1 cellular context compared by ENCODE assay signal in the genomic region with DNA sequence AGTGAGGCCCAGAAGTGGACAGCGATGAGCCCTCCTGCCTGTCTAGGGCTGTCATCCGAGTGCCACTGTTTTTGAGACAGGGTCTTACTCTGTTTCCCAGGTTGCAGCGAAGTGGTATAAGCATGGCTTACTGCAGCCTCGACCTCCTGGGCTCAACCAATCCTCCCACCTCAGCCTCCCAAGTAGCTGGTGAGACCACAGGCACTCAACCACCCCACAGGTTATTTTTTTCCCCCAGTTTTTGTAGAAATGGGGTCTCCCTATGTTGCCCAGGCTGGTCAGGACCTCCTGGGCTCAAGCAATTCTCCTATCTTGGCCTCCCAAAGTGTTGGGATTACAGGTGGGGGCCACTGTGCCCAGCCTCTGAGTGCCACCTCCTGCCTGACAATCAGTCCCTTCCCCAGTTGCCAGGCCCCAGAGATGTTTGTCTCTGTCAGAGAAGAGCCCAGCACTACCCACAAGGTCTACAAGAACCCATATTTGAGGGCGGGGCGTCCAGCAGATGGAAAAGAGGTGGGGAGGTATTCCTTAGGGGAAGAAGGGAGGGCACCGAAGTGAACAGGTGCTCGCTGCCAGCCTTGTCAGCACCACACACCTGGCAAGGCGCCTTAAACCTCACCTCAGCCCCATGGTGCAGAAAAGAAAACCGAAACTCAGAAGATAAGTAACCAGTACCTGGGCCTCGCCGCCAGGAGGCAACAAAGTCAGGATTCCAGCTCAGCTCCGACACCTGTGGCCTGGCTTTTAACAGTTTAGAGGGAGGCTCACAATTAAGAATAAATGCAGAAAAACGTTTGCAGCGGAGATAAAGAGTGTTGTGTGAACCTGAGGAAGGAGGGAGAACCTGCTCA.
TF ChIP-seq lines count a peak whose summit lies in the region.

No MANE protein-coding gene starts in this region.

TF ChIP-seq in K562, 482 proteins besides CTCF, POLR2A, EP300 and RAD21 (continued from another document and continues in another):
- TF ChIP-seq, protein P1, sequence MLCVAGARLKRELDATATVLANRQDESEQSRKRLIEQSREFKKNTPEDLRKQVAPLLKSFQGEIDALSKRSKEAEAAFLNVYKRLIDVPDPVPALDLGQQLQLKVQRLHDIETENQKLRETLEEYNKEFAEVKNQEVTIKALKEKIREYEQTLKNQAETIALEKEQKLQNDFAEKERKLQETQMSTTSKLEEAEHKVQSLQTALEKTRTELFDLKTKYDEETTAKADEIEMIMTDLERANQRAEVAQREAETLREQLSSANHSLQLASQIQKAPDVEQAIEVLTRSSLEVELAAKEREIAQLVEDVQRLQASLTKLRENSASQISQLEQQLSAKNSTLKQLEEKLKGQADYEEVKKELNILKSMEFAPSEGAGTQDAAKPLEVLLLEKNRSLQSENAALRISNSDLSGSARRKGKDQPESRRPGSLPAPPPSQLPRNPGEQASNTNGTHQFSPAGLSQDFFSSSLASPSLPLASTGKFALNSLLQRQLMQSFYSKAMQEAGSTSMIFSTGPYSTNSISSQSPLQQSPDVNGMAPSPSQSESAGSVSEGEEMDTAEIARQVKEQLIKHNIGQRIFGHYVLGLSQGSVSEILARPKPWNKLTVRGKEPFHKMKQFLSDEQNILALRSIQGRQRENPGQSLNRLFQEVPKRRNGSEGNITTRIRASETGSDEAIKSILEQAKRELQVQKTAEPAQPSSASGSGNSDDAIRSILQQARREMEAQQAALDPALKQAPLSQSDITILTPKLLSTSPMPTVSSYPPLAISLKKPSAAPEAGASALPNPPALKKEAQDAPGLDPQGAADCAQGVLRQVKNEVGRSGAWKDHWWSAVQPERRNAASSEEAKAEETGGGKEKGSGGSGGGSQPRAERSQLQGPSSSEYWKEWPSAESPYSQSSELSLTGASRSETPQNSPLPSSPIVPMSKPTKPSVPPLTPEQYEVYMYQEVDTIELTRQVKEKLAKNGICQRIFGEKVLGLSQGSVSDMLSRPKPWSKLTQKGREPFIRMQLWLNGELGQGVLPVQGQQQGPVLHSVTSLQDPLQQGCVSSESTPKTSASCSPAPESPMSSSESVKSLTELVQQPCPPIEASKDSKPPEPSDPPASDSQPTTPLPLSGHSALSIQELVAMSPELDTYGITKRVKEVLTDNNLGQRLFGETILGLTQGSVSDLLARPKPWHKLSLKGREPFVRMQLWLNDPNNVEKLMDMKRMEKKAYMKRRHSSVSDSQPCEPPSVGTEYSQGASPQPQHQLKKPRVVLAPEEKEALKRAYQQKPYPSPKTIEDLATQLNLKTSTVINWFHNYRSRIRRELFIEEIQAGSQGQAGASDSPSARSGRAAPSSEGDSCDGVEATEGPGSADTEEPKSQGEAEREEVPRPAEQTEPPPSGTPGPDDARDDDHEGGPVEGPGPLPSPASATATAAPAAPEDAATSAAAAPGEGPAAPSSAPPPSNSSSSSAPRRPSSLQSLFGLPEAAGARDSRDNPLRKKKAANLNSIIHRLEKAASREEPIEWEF (CRISPR knock-in tag; IDR thresholded peaks at IDR 0.05) = no peak
- TF ChIP-seq, protein P2, sequence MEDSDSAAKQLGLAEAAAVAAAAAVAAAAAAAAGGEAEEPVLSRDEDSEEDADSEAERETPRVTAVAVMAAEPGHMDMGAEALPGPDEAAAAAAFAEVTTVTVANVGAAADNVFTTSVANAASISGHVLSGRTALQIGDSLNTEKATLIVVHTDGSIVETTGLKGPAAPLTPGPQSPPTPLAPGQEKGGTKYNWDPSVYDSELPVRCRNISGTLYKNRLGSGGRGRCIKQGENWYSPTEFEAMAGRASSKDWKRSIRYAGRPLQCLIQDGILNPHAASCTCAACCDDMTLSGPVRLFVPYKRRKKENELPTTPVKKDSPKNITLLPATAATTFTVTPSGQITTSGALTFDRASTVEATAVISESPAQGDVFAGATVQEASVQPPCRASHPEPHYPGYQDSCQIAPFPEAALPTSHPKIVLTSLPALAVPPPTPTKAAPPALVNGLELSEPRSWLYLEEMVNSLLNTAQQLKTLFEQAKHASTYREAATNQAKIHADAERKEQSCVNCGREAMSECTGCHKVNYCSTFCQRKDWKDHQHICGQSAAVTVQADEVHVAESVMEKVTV (CRISPR knock-in tag; IDR thresholded peaks at IDR 0.05) = no peak
- TF ChIP-seq L3MBTL2 (IDR thresholded peaks at IDR 0.05) (0 out of 2 replicates have a peak, but pooled peaks have one; percentile 37), FUS (optimal IDR thresholded peaks at IDR 0.05; ENCODE audit: low read depth, low read length) (no peak), ZFP30 (CRISPR knock-in tag; IDR thresholded peaks at IDR 0.05; ENCODE audit: borderline replicate concordance) (no peak), RBM15 (IDR thresholded peaks at IDR 0.05; ENCODE audit: insufficient read depth, low read length) (no peak), BDP1 (IDR thresholded peaks at IDR 0.05; ENCODE audit: insufficient read depth, insufficient read length) (no peak), LCOR (CRISPR knock-in tag; IDR thresholded peaks at IDR 0.05) (no peak), HDAC8 (tag; IDR thresholded peaks at IDR 0.05) (0 out of 2 replicates have a peak, but pooled peaks have one; percentile 17), ARHGAP35 (IDR thresholded peaks at IDR 0.05; ENCODE audit: partially characterized antibody) (no peak), MCM2 (IDR thresholded peaks at IDR 0.05; ENCODE audit: low read depth) (no peak), PYGO2 (tag; IDR thresholded peaks at IDR 0.05) (no peak), TCF7 (IDR thresholded peaks at IDR 0.05; ENCODE audit: borderline replicate concordance) (no peak), TEAD1 (CRISPR knock-in tag; IDR thresholded peaks at IDR 0.05) (peak; percentile 40 to 57; a peak in 1 of 4 replicates), KLF16 (IDR thresholded peaks at IDR 0.05) (0 out of 2 replicates have a peak, but pooled peaks have one; percentile 24), TEAD4 (IDR thresholded peaks at IDR 0.05; ENCODE audit: low read length) (peak; percentile 54; the same call in 1 of the 2 replicates), TEAD4 (CRISPR knock-in tag; IDR thresholded peaks at IDR 0.05; ENCODE audit: borderline replicate concordance) (no peak), NCOA2 (IDR thresholded peaks at IDR 0.05; ENCODE audit: partially characterized antibody in 2 of 2) (no peak), LARP7 (IDR thresholded peaks at IDR 0.05) (no peak), ZNF121 (CRISPR knock-in tag; conservative IDR thresholded peaks at IDR 0.05) (peak; percentile 61), ASH1L (IDR thresholded peaks at IDR 0.05; ENCODE audit: borderline replicate concordance, low read depth, partially characterized antibody) (no peak), PHB (CRISPR knock-in tag; IDR thresholded peaks at IDR 0.05) (no peak), ZNF76 (CRISPR knock-in tag; IDR thresholded peaks at IDR 0.05; ENCODE audit: borderline replicate concordance) (no peak), ZNF785 (CRISPR knock-in tag; IDR thresholded peaks at IDR 0.05) (no peak), PCBP1 (IDR thresholded peaks at IDR 0.05; ENCODE audit: low read depth, low read length, poor library complexity, severe bottlenecking) (no peak), TAF1 (IDR thresholded peaks at IDR 0.05; ENCODE audit: control insufficient read depth, extremely low read depth, insufficient read depth, low read length, severe bottlenecking) (no peak), RCOR1 (IDR thresholded peaks at IDR 0.05; ENCODE audit: borderline replicate concordance in 1 of 2, low read depth in 2 of 2, low read length in 2 of 2) (0 out of 4 replicates have a peak, but pooled peaks of 1 of the 2 experiments have one; percentile 17)
- TF ChIP-seq, protein P3, sequence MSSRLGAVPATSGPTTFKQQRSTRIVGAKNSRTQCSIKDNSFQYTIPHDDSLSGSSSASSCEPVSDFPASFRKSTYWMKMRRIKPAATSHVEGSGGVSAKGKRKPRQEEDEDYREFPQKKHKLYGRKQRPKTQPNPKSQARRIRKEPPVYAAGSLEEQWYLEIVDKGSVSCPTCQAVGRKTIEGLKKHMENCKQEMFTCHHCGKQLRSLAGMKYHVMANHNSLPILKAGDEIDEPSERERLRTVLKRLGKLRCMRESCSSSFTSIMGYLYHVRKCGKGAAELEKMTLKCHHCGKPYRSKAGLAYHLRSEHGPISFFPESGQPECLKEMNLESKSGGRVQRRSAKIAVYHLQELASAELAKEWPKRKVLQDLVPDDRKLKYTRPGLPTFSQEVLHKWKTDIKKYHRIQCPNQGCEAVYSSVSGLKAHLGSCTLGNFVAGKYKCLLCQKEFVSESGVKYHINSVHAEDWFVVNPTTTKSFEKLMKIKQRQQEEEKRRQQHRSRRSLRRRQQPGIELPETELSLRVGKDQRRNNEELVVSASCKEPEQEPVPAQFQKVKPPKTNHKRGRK (tag; IDR thresholded peaks at IDR 0.05) = no peak
- TF ChIP-seq, protein P4, sequence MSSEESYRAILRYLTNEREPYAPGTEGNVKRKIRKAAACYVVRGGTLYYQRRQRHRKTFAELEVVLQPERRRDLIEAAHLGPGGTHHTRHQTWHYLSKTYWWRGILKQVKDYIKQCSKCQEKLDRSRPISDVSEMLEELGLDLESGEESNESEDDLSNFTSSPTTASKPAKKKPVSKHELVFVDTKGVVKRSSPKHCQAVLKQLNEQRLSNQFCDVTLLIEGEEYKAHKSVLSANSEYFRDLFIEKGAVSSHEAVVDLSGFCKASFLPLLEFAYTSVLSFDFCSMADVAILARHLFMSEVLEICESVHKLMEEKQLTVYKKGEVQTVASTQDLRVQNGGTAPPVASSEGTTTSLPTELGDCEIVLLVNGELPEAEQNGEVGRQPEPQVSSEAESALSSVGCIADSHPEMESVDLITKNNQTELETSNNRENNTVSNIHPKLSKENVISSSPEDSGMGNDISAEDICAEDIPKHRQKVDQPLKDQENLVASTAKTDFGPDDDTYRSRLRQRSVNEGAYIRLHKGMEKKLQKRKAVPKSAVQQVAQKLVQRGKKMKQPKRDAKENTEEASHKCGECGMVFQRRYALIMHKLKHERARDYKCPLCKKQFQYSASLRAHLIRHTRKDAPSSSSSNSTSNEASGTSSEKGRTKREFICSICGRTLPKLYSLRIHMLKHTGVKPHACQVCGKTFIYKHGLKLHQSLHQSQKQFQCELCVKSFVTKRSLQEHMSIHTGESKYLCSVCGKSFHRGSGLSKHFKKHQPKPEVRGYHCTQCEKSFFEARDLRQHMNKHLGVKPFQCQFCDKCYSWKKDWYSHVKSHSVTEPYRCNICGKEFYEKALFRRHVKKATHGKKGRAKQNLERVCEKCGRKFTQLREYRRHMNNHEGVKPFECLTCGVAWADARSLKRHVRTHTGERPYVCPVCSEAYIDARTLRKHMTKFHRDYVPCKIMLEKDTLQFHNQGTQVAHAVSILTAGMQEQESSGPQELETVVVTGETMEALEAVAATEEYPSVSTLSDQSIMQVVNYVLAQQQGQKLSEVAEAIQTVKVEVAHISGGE (CRISPR knock-in tag; IDR thresholded peaks at IDR 0.05) = no peak
- TF ChIP-seq, protein P5, sequence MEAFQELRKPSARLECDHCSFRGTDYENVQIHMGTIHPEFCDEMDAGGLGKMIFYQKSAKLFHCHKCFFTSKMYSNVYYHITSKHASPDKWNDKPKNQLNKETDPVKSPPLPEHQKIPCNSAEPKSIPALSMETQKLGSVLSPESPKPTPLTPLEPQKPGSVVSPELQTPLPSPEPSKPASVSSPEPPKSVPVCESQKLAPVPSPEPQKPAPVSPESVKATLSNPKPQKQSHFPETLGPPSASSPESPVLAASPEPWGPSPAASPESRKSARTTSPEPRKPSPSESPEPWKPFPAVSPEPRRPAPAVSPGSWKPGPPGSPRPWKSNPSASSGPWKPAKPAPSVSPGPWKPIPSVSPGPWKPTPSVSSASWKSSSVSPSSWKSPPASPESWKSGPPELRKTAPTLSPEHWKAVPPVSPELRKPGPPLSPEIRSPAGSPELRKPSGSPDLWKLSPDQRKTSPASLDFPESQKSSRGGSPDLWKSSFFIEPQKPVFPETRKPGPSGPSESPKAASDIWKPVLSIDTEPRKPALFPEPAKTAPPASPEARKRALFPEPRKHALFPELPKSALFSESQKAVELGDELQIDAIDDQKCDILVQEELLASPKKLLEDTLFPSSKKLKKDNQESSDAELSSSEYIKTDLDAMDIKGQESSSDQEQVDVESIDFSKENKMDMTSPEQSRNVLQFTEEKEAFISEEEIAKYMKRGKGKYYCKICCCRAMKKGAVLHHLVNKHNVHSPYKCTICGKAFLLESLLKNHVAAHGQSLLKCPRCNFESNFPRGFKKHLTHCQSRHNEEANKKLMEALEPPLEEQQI (IDR thresholded peaks at IDR 0.05) = no peak
- TF ChIP-seq, protein P6, sequence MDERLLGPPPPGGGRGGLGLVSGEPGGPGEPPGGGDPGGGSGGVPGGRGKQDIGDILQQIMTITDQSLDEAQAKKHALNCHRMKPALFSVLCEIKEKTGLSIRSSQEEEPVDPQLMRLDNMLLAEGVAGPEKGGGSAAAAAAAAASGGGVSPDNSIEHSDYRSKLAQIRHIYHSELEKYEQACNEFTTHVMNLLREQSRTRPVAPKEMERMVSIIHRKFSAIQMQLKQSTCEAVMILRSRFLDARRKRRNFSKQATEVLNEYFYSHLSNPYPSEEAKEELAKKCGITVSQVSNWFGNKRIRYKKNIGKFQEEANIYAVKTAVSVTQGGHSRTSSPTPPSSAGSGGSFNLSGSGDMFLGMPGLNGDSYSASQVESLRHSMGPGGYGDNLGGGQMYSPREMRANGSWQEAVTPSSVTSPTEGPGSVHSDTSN (CRISPR knock-in tag; IDR thresholded peaks at IDR 0.05; ENCODE audit: low read depth) = no peak
- TF ChIP-seq, protein P6 (tag; conservative IDR thresholded peaks at IDR 0.05; ENCODE audit: low read depth) = no peak
- TF ChIP-seq, protein P7, sequence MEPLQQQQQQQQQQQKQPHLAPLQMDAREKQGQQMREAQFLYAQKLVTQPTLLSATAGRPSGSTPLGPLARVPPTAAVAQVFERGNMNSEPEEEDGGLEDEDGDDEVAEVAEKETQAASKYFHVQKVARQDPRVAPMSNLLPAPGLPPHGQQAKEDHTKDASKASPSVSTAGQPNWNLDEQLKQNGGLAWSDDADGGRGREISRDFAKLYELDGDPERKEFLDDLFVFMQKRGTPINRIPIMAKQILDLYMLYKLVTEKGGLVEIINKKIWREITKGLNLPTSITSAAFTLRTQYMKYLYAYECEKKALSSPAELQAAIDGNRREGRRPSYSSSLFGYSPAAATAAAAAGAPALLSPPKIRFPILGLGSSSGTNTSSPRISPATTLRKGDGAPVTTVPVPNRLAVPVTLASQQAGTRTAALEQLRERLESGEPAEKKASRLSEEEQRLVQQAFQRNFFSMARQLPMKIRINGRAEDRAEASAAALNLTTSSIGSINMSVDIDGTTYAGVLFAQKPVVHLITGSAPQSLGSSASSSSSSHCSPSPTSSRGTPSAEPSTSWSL (CRISPR knock-in tag; IDR thresholded peaks at IDR 0.05; ENCODE audit: borderline replicate concordance) = no peak
- TF ChIP-seq, protein P8, sequence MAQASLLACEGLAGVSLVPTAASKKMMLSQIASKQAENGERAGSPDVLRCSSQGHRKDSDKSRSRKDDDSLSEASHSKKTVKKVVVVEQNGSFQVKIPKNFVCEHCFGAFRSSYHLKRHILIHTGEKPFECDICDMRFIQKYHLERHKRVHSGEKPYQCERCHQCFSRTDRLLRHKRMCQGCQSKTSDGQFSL (CRISPR knock-in tag; IDR thresholded peaks at IDR 0.05) = no peak
- TF ChIP-seq, protein P8 (tag; IDR thresholded peaks at IDR 0.05) = no peak
